ENCODE assay signal across 9 cellular contexts in genomic region chr19:42420055-42420544, GRCh38. TPM values are rescaled to one million over a fixed set of nuclear protein-coding genes. Genes with fewer than 3 reads are reported as not detected.
DNase-seq lines count a peak whose midpoint lies in the region; ATAC-seq, FAIRE-seq and TF ChIP-seq lines count a peak whose summit lies in the region.
"Had no signal": no experiment of that assay in that cellular context is flagged by ENCODE, and none has a peak within 500 bp of the region (broad histone marks: within the 10 kb centered on the region; RNA-seq: fewer than 3 reads in every experiment).

No MANE protein-coding gene starts in this region.

- H3K27me3 ChIP-seq in adrenal gland, result no peaks in the 10 kb centered on the region

- peak; percentile 51 for ATAC-seq in T-helper 17 cell

- no peak for FAIRE-seq in kidney (lab: Jason Lieb, UNC)
- FAIRE-seq: TTC549 had no signal

- H3K9me3 ChIP-seq in T-helper 17 cell (ENCODE audit: control insufficient read depth, low read length, poor library complexity, severe bottlenecking) (no peaks in the 10 kb centered on the region), adrenal gland (replicated peaks in 1 of 3) (no peaks in the 10 kb centered on the region), kidney (ENCODE audit: control insufficient read depth in 1 of 2, low read length in 2 of 2) (no peaks in the 10 kb centered on the region)

- peak overlapping the region in 2 of 5 donors; percentile 42 to 91 for H3K27ac ChIP-seq in adrenal gland
- no peak overlapping the region for H3K27ac ChIP-seq in kidney (ENCODE audit: low read depth in 2 of 2, low read length in 2 of 2)

- peak overlapping the region; percentile 60 for H3K4me3 Mint-ChIP-seq in T-helper 17 cell

- H3K4me3 ChIP-seq in adrenal gland (no peak overlapping the region), kidney (ENCODE audit: low read length in 2 of 2) (no peak overlapping the region)

- no peaks in the 10 kb centered on the region for H3K27me3 Mint-ChIP-seq in T-helper 17 cell

- 41 to 67% (median 54%) methylated on average over 4 to 10 of the region's 10 CpGs for WGBS in adrenal gland, 4 donors

- H3K4me1 Mint-ChIP-seq in T-helper 17 cell, result peaks cover 41% of the 10 kb centered on the region

- no peak for TF ChIP-seq POLR2A in adrenal gland (IDR thresholded peaks at IDR 0.05)

- H3K9ac ChIP-seq in kidney (ENCODE audit: low read length in 2 of 2), result peak overlapping the region in 1 of 2 donors; percentile 3

- intact Hi-C loops in adrenal gland (cut with DNase I) (no loop called here), kidney (cut with DNase I) (no loop called here)

- H3K4me1 ChIP-seq in adrenal gland (replicated peaks in 1 of 2), result peaks cover 29 to 45% of the 10 kb centered on the region in 2 donors
- H3K4me1 ChIP-seq in kidney (ENCODE audit: control insufficient read depth in 1 of 2, insufficient read depth in 1 of 2, low read depth in 1 of 2, low read length in 2 of 2), result peaks cover 8 to 14% of the 10 kb centered on the region in 2 donors

- TF ChIP-seq CTCF in adrenal gland (IDR thresholded peaks at IDR 0.05), result peak; percentile 14 to 76 (median 54)
- peak; percentile 51 for TF ChIP-seq CTCF in kidney (IDR thresholded peaks at IDR 0.05; ENCODE audit: borderline replicate concordance, extremely low read depth, insufficient read depth)

- peaks cover 0 to 3% of the 10 kb centered on the region in 2 donors for H3K36me3 ChIP-seq in adrenal gland (replicated peaks in 1 of 2)
- no peaks in the 10 kb centered on the region for H3K36me3 ChIP-seq in kidney (ENCODE audit: control insufficient read depth in 1 of 2, insufficient read depth in 2 of 2, low read length in 2 of 2)

- DNase-seq in EL (peak; percentile 43), HUDEP-2 (lab: John Stamatoyannopoulos, UW; ENCODE audit: unreplicated experiment in 76 of 76) (peak in 71 of 76 experiments; percentile 33 to 88 (median 76)), T-helper 17 cell (peak; percentile 65 to 74 (median 68)), adrenal gland (peak in 6 of 7 donors; percentile 57 to 71 (median 62)), kidney (peak; percentile 39), pons (ENCODE audit: low spot score) (no peak), NCI-H2107 treated with DMSO at 0.1 percent for 48 hours (lab: John Stamatoyannopoulos, UW; ENCODE audit: unreplicated experiment) (no peak)
- DNase-seq in stimulated activated CD8-positive, alpha-beta memory T cell treated with anti-CD3 and anti-CD28 coated beads, Interleukin-15, amount 100 ng/mL, for 1 hour (ENCODE audit: low read depth), result peak; percentile 64

- peak overlapping the region; percentile 86 for H3K27ac Mint-ChIP-seq in T-helper 17 cell

- H3K36me3 Mint-ChIP-seq in T-helper 17 cell (ENCODE audit: low read depth), result no peaks in the 10 kb centered on the region

RNA-seq across cellular contexts. Expression of gene LIPE, which starts 7.1 kb away (rescaled TPM):
- total RNA-seq in T-helper 17 cell, result 10 to 100 TPM; 14.5 to 16.9 TPM
- 100 to 1,000 TPM in 1 of 8 donors, 10 to 100 TPM in 7; 11.2 to 230 (median 43.3) TPM for total RNA-seq in adrenal gland
- polyA plus RNA-seq in adrenal gland, result 100 to 1,000 TPM in 1 of 3 donors, 10 to 100 TPM in 2; 29.9 to 204 (median 68.6) TPM
- 8.9 TPM for total RNA-seq in kidney
- polyA plus RNA-seq in kidney (ENCODE audit: insufficient read depth, low read depth, low replicate concordance), result 9.9 TPM

RNA-seq across cellular contexts. Expression of gene CXCL17, which starts 22.6 kb away (rescaled TPM):
- not detected for total RNA-seq in T-helper 17 cell
- total RNA-seq in adrenal gland, result under 1 TPM in 2 of 8 donors, not detected in 6; 0.34 to 0.50 TPM
- under 1 TPM in 1 of 3 donors, not detected in 2; 0.27 TPM for polyA plus RNA-seq in adrenal gland
- total RNA-seq in kidney, result not detected
- polyA plus RNA-seq in kidney (ENCODE audit: insufficient read depth, low read depth, low replicate concordance), result not detected

RNA-seq across cellular contexts. Expression of gene CNFN, which starts 30.0 kb away (rescaled TPM):
- total RNA-seq in T-helper 17 cell (not detected), adrenal gland (1 to 10 TPM in 6 of 8 donors, not detected in 2; 2.3 to 4.7 (median 3.5) TPM), kidney (2.2 TPM)
- polyA plus RNA-seq in adrenal gland (10 to 100 TPM in 1 of 3 donors, 1 to 10 TPM in 2; 1.2 to 20.9 (median 7.4) TPM), kidney (ENCODE audit: insufficient read depth, low read depth, low replicate concordance) (4.9 TPM)

Comparison
In these comparisons a context has a peak if more than half of its experiments do, and no peak if none do; other contexts are left out.
1. DNase-seq: peak in EL (single experiment), HUDEP-2 (71 of 76), T-helper 17 cell (3 of 3), adrenal gland (6 of 7), kidney (single experiment) and stimulated activated CD8-positive, alpha-beta memory T cell treated with anti-CD3 and anti-CD28 coated beads, Interleukin-15, amount 100 ng/mL, for 1 hour (single experiment); none in pons (single experiment) and NCI-H2107 treated with DMSO at 0.1 percent for 48 hours (single experiment).